ENCODE assay signal across 12 cellular contexts in genomic region chr1:229862017-229862774, GRCh38.
DNase-seq lines count a peak whose midpoint lies in the region; ATAC-seq, FAIRE-seq and TF ChIP-seq lines count a peak whose summit lies in the region.
"Had no signal": no experiment of that assay in that cellular context is flagged by ENCODE, and none has a peak within 500 bp of the region (broad histone marks: within the 10 kb centered on the region; RNA-seq: fewer than 3 reads in every experiment).

No MANE protein-coding gene starts in this region.

- WGBS in liver: 72% methylated on average over 15 of the region's 15 CpGs
- WGBS in HepG2 (ENCODE audit: low lambda C conversion rate): 17% methylated on average over 15 of the region's 15 CpGs
- WGBS in trophoblast cell (ENCODE audit: extremely low coverage, insufficient coverage, insufficient read length): 100% methylated on average over 2 of the region's 15 CpGs

- H3K79me2 ChIP-seq in HepG2 (ENCODE audit: insufficient read depth, low read length) (no peaks in the 10 kb centered on the region), trophoblast cell (ENCODE audit: control insufficient read depth, insufficient read depth, low read length, poor library complexity) (no peaks in the 10 kb centered on the region)

- no peak overlapping the region for H3K23ac ChIP-seq in trophoblast cell (ENCODE audit: low read length)

- no peak overlapping the region for H4K91ac ChIP-seq in trophoblast cell (ENCODE audit: low read depth, low read length)

- POLR2A ChIA-PET in HepG2 (lab: Yijun Ruan, JAX): no interaction called here

- no peak overlapping the region for H3K18ac ChIP-seq in trophoblast cell (ENCODE audit: low read length)

- intact Hi-C loops in HepG2 (cut with micrococcal nuclease; ENCODE audit: unreplicated experiment): no loop called here

- H2BK120ac ChIP-seq in trophoblast cell (ENCODE audit: insufficient read depth, low read length, poor library complexity): no peak overlapping the region

- peaks cover 2% of the 10 kb centered on the region for H3K79me1 ChIP-seq in trophoblast cell (ENCODE audit: low read length)

- H3K4me1 ChIP-seq in liver (ENCODE audit: control insufficient read depth in 4 of 4, insufficient read depth in 4 of 4, low read length in 3 of 4) (no peaks in the 10 kb centered on the region), HepG2 (ENCODE audit: insufficient read depth, low read length) (no peaks in the 10 kb centered on the region), trophoblast cell (ENCODE audit: control insufficient read depth in 1 of 2, insufficient read depth in 2 of 2, low read length in 2 of 2) (peaks cover 0 to 1% of the 10 kb centered on the region in 2 experiments)

- H3K9ac ChIP-seq in liver (ENCODE audit: low read depth in 1 of 2, low read length in 2 of 2): no peak overlapping the region
- no peak overlapping the region for H3K9ac ChIP-seq in HepG2 (ENCODE audit: insufficient read depth, low read depth, low read length)
- H3K9ac ChIP-seq in trophoblast cell (ENCODE audit: low read length): peak overlapping the region; percentile 22

- DNase-seq in HepG2 (ENCODE audit: low spot score): no peak
- peak; percentile 27 to 34 for DNase-seq in hippocampal formation (lab: John Stamatoyannopoulos, UW)
- DNase-seq in trophoblast cell: no peak
- DNase-seq in COLO829 (ENCODE audit: low spot score): no peak
- DNase-seq in GM19238 (ENCODE audit: insufficient read length, low spot score): no peak
- DNase-seq in AG08395 (ENCODE audit: low spot score): no peak
- DNase-seq: activated CD4-positive, alpha-beta T cell treated with anti-CD3 and anti-CD28 coated beads, Interleukin-2, amount 10 ng/mL, durations not matched to agents 24 days and 14 days had no signal

- H3K4me2 ChIP-seq in HepG2 (ENCODE audit: low read depth, low read length) (no peak overlapping the region), trophoblast cell (ENCODE audit: low read length) (no peak overlapping the region)

- no peak overlapping the region for H2AK5ac ChIP-seq in trophoblast cell (ENCODE audit: low read length)

- H3K9me3 ChIP-seq in liver (ENCODE audit: control insufficient read depth in 4 of 4, low read length in 3 of 4) (no peaks in the 10 kb centered on the region), HepG2 (ENCODE audit: low read length) (no peaks in the 10 kb centered on the region), trophoblast cell (ENCODE audit: insufficient read depth, low read depth, low read length) (peaks cover 2% of the 10 kb centered on the region)

- no peak overlapping the region for H4K8ac ChIP-seq in trophoblast cell (ENCODE audit: low read depth, low read length)

- no peak overlapping the region for H4K12ac ChIP-seq in trophoblast cell (ENCODE audit: low read depth, low read length)

- no peak overlapping the region for H2BK12ac ChIP-seq in trophoblast cell (ENCODE audit: low read length)

- in situ Hi-C loops in HepG2 (cut with HindIII; ENCODE audit: extremely low pct_ligation_motif_present, low pct_unique_long_range_greater_than_20kb): no loop called here

- no peak overlapping the region for H3K4ac ChIP-seq in trophoblast cell (ENCODE audit: low read depth, low read length)

- no peak for TF ChIP-seq POLR2A in HepG2 (IDR thresholded peaks at IDR 0.05; ENCODE audit: insufficient read depth in 1 of 2, low read depth in 2 of 2, low read length in 2 of 2)

- BruUV-seq in HepG2 (replicated peaks; lab: Mats Ljungman, UMichigan): no TSS peak

- TF ChIP-seq EP300 in HepG2 (IDR thresholded peaks at IDR 0.05; ENCODE audit: low read depth in 2 of 2, low read length in 2 of 2): no peak
- TF ChIP-seq EP300 in HepG2 (CRISPR knock-in tag; IDR thresholded peaks at IDR 0.05; ENCODE audit: borderline replicate concordance): no peak

- no peak for ATAC-seq in HepG2
- ATAC-seq in HG03159 (IDR thresholded peaks at IDR 0.05; ENCODE audit: unreplicated experiment): no peak

- FAIRE-seq in HepG2 (lab: Jason Lieb, UNC): no peak
- FAIRE-seq: D721Med, urothelium cell line had no signal

- H3K27me3 ChIP-seq in liver (ENCODE audit: control insufficient read depth in 4 of 4, insufficient read depth in 4 of 4, low read length in 3 of 4) (no peaks in the 10 kb centered on the region), HepG2 (ENCODE audit: control insufficient read depth in 1 of 2, insufficient read depth in 2 of 2, low read length in 2 of 2) (peaks cover 0 to 43% of the 10 kb centered on the region in 2 experiments; a peak in 3 of 5 replicates), trophoblast cell (ENCODE audit: insufficient read depth, low read length) (no peaks in the 10 kb centered on the region)

- H3K4me3 ChIP-seq in liver (ENCODE audit: low read depth in 1 of 3, low read length in 3 of 3) (no peak overlapping the region), HepG2 (replicated peaks in 1 of 3; ENCODE audit: insufficient read depth in 1 of 3, low read depth in 2 of 3, low read length in 3 of 3) (no peak overlapping the region), trophoblast cell (ENCODE audit: low read depth, low read length) (no peak overlapping the region)

- H2AFZ ChIP-seq in HepG2 (ENCODE audit: low read length): no peak overlapping the region
- no peak overlapping the region for H2AFZ ChIP-seq in trophoblast cell (ENCODE audit: insufficient read depth, low read length, poor library complexity)

- no peak overlapping the region for H2BK5ac ChIP-seq in trophoblast cell (ENCODE audit: low read depth, low read length, poor library complexity)

- TF ChIP-seq RAD21 in liver (IDR thresholded peaks at IDR 0.05) (no peak), HepG2 (CRISPR knock-in tag; IDR thresholded peaks at IDR 0.05) (no peak)

- no peaks in the 10 kb centered on the region for H4K20me1 ChIP-seq in HepG2 (ENCODE audit: insufficient read depth, low read length)

- no peak overlapping the region for H3K27ac ChIP-seq in liver (ENCODE audit: low read depth in 1 of 2, low read length in 2 of 2)
- no peak overlapping the region for H3K27ac ChIP-seq in HepG2 (ENCODE audit: extremely low read length, insufficient read depth, low read length)
- no peak overlapping the region for H3K27ac ChIP-seq in trophoblast cell (ENCODE audit: low read depth, low read length)
- H3K27ac ChIP-seq: epithelial cell of prostate had no signal

- TF ChIP-seq CTCF in liver (IDR thresholded peaks at IDR 0.05; ENCODE audit: low read depth, low read length, missing input control) (no peak), HepG2 (CRISPR knock-in tag; IDR thresholded peaks at IDR 0.05) (no peak)

- CTCF ChIA-PET in HepG2 (lab: Yijun Ruan, JAX; ENCODE audit: low intra/inter-chr PET ratio, low total read pairs): no interaction called here

- no peak overlapping the region for H3K14ac ChIP-seq in trophoblast cell (ENCODE audit: low read length)

- H3K36me3 ChIP-seq in liver (ENCODE audit: control insufficient read depth in 4 of 4, insufficient read depth in 3 of 4, low read depth in 1 of 4, low read length in 3 of 4) (no peaks in the 10 kb centered on the region), HepG2 (replicated peaks in 1 of 2; ENCODE audit: control insufficient read depth in 1 of 2, insufficient read depth in 2 of 2, low read length in 2 of 2) (no peaks in the 10 kb centered on the region), trophoblast cell (ENCODE audit: control insufficient read depth in 1 of 2, insufficient read depth in 2 of 2, low read length in 2 of 2) (no peaks in the 10 kb centered on the region)

TF ChIP-seq in liver, 16 proteins besides CTCF, POLR2A, EP300 and RAD21:
- TF ChIP-seq YY1 (IDR thresholded peaks at IDR 0.05) (no peak), NR2F2 (IDR thresholded peaks at IDR 0.05) (peak; percentile 76)

TF ChIP-seq in HepG2, 621 proteins besides CTCF, POLR2A, EP300 and RAD21:
- no peak for TF ChIP-seq RNF2 (conservative IDR thresholded peaks at IDR 0.05; ENCODE audit: low read depth)
- no peak for TF ChIP-seq RBM39 (IDR thresholded peaks at IDR 0.05; ENCODE audit: low read depth, low read length, poor library complexity, severe bottlenecking)
- TF ChIP-seq MYNN (CRISPR knock-in tag; IDR thresholded peaks at IDR 0.05; ENCODE audit: low read depth): no peak
- TF ChIP-seq GFI1 (CRISPR knock-in tag; IDR thresholded peaks at IDR 0.05; ENCODE audit: borderline replicate concordance): no peak
- TF ChIP-seq MAZ (IDR thresholded peaks at IDR 0.05; ENCODE audit: borderline replicate concordance, low read depth, low read length): no peak
- no peak for TF ChIP-seq MAZ (CRISPR knock-in tag; IDR thresholded peaks at IDR 0.05; ENCODE audit: low read depth)

Comparison
In these comparisons a context has a peak if more than half of its experiments do, and no peak if none do; other contexts are left out.
1. DNase-seq: peak in hippocampal formation (2 of 2); none in HepG2 (single experiment), trophoblast cell (0 of 2), COLO829 (single experiment), GM19238 (single experiment) and AG08395 (single experiment).